In the genomic region with DNA sequence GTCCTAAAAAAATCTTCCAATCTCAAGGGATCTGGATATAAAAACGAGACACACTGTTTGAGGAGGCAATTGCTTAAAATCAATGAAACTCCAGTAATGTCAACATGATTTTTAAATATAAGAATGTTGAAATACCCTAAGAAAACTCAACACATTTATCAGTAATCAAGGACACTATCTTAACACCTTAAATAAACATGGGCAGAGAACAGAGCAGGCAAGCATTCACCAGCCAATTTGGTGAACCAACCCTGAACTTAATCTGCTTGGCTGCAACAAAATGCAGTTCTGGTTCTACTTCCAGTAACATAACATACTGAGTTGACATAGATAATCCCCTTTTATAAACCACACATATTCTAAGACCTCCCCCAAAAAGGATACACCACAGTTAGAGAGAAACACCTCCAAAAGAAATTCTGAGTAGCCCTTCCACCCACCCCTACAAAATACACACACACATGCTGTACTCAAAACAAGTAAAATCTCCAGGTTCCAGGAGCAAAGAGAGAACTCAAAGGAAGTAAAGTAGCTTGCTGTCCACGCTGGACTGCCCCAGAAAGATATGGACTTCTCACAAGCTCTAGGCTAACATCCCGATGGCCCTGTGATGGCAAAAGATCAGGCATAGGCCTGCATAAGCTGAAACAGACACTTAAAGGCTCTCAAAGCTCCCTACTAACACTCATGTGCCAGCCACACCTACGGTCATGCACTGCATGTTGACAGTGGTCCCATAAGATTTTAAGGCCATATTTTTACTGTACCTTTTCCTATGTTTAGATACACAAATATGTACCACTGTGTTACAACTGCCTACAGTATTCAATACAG, we compare ENCODE assay signal across 14 cellular contexts. TPM values are rescaled to one million over a fixed set of nuclear protein-coding genes. Genes with fewer than 3 reads are reported as not detected.
DNase-seq lines count a peak whose midpoint lies in the region; ATAC-seq and TF ChIP-seq lines count a peak whose summit lies in the region.
"Had no signal": no experiment of that assay in that cellular context is flagged by ENCODE, and none has a peak within 500 bp of the region (broad histone marks: within the 10 kb centered on the region; RNA-seq: fewer than 3 reads in every experiment).

No MANE protein-coding gene starts in this region.

- WGBS in hepatocyte (ENCODE audit: low lambda C conversion rate, missing lambda C conversion rate): 52% methylated on average over 4 of the region's 4 CpGs
- 67 to 79% (median 73%) methylated on average over 4 of the region's 4 CpGs for WGBS in adrenal gland, 4 donors

- peak overlapping the region; percentile 3 for H3K27ac Mint-ChIP-seq in activated CD4-positive, alpha-beta T cell treated with anti-CD3 and anti-CD28 coated beads for 36 hours
- peak overlapping the region; percentile 3 for H3K27ac Mint-ChIP-seq in progenitor cell of endocrine pancreas

- no peaks in the 10 kb centered on the region for H3K9me3 ChIP-seq in PC-3 (ENCODE audit: low read length)
- H3K9me3 ChIP-seq in hepatocyte (ENCODE audit: low read depth): no peaks in the 10 kb centered on the region
- no peaks in the 10 kb centered on the region for H3K9me3 ChIP-seq in adrenal gland (replicated peaks in 1 of 3)

- CTCF ChIA-PET in activated CD4-positive, alpha-beta T cell treated with anti-CD3 and anti-CD28 coated beads for 36 hours (lab: Charles Lee): interaction anchor here (0.6 to 1.8 kb wide), 3 partner anchors 9 to 65 kb away, joined by 3 to 7 read pairs (median 3); no protein-coding TSS in a partner anchor
- CTCF ChIA-PET in PC-3 (lab: Charles Lee): no interaction called here

- no peaks in the 10 kb centered on the region for H3K27me3 Mint-ChIP-seq in activated CD4-positive, alpha-beta T cell treated with anti-CD3 and anti-CD28 coated beads for 36 hours
- H3K27me3 Mint-ChIP-seq in progenitor cell of endocrine pancreas: no peaks in the 10 kb centered on the region

- POLR2A ChIA-PET in activated CD4-positive, alpha-beta T cell treated with anti-CD3 and anti-CD28 coated beads for 36 hours (lab: Charles Lee): no interaction called here
- POLR2A ChIA-PET in PC-3 (lab: Charles Lee; ENCODE audit: unreplicated experiment): no interaction called here

- H3K27me3 ChIP-seq in PC-3 (ENCODE audit: low read length) (no peaks in the 10 kb centered on the region), hepatocyte (no peaks in the 10 kb centered on the region), adrenal gland (no peaks in the 10 kb centered on the region)

- H3K79me2 ChIP-seq in PC-3 (ENCODE audit: low read length): peaks cover 18% of the 10 kb centered on the region
- peaks cover 63% of the 10 kb centered on the region for H3K79me2 ChIP-seq in hepatocyte

- TF ChIP-seq CTCF in PC-3 (conservative IDR thresholded peaks at IDR 0.05; ENCODE audit: low read depth, low read length): no peak
- TF ChIP-seq CTCF in hepatocyte (IDR thresholded peaks at IDR 0.05; ENCODE audit: poor library complexity): no peak
- TF ChIP-seq CTCF in progenitor cell of endocrine pancreas (IDR thresholded peaks at IDR 0.05; ENCODE audit: unreplicated experiment): no peak
- no peak for TF ChIP-seq CTCF in adrenal gland (IDR thresholded peaks at IDR 0.05)

- BruUV-seq in PC-3 (replicated peaks; lab: Mats Ljungman, UMichigan): no TSS peak

- H3K36me3 ChIP-seq in PC-3 (ENCODE audit: low read depth, low read length) (peaks cover 17% of the 10 kb centered on the region; the same call in 1 of the 2 replicates), hepatocyte (replicated peaks; ENCODE audit: insufficient read depth, low read depth) (no peaks in the 10 kb centered on the region), adrenal gland (replicated peaks in 1 of 2) (peaks cover 0 to 7% of the 10 kb centered on the region in 2 donors)

- H3K4me1 Mint-ChIP-seq in activated CD4-positive, alpha-beta T cell treated with anti-CD3 and anti-CD28 coated beads for 36 hours: peaks cover 39% of the 10 kb centered on the region
- peaks cover 22% of the 10 kb centered on the region for H3K4me1 Mint-ChIP-seq in progenitor cell of endocrine pancreas (ENCODE audit: low read depth)

- H3K9me3 Mint-ChIP-seq in activated CD4-positive, alpha-beta T cell treated with anti-CD3 and anti-CD28 coated beads for 36 hours (ENCODE audit: low read depth): no peaks in the 10 kb centered on the region
- no peaks in the 10 kb centered on the region for H3K9me3 Mint-ChIP-seq in progenitor cell of endocrine pancreas (ENCODE audit: low read depth)

- H4K20me1 ChIP-seq in PC-3 (ENCODE audit: low read length): peaks cover 8% of the 10 kb centered on the region; the same call in 1 of the 2 replicates
- H4K20me1 ChIP-seq in hepatocyte (ENCODE audit: insufficient read depth, poor library complexity, severe bottlenecking): peaks cover 26% of the 10 kb centered on the region

- H3K4me3 ChIP-seq in PC-3 (ENCODE audit: low read length): no peak overlapping the region
- no peak overlapping the region for H3K4me3 ChIP-seq in hepatocyte
- H3K4me3 ChIP-seq in adrenal gland: no peak overlapping the region

- DNase-seq in activated CD4-positive, alpha-beta T cell treated with anti-CD3 and anti-CD28 coated beads for 36 hours: no peak
- DNase-seq in activated CD4-positive, alpha-beta T cell treated with anti-CD3 and anti-CD28 coated beads, Interleukin-2, amount 50 U/mL, for 48 hours: no peak
- DNase-seq in PC-3 (no peak), hepatocyte (ENCODE audit: low spot score) (no peak), progenitor cell of endocrine pancreas (ENCODE audit: low spot score, unreplicated experiment) (no peak), adrenal gland (no peak), OCI-M2 (lab: John Stamatoyannopoulos, UW; ENCODE audit: unreplicated experiment) (no peak)
- DNase-seq: activated CD4-positive, alpha-beta T cell treated with anti-CD3 and anti-CD28 coated beads for 48 hours; islet precursor cell; NCI-H2029 treated with DMSO at 0.1 percent for 48 hours; retina; stimulated activated CD4-positive, alpha-beta T cell treated with anti-CD3 and anti-CD28 coated beads, Interleukin-2, amount 100 ng/mL, for 48 hours had no signal

- H3F3A ChIP-seq in PC-3 (ENCODE audit: low read length, unreplicated experiment): no peaks in the 10 kb centered on the region

- H3K36me3 Mint-ChIP-seq in activated CD4-positive, alpha-beta T cell treated with anti-CD3 and anti-CD28 coated beads for 36 hours (ENCODE audit: low read depth): peaks cover 41% of the 10 kb centered on the region
- peaks cover 27% of the 10 kb centered on the region for H3K36me3 Mint-ChIP-seq in progenitor cell of endocrine pancreas (ENCODE audit: insufficient read depth)

- intact Hi-C loops in activated CD4-positive, alpha-beta T cell treated with anti-CD3 and anti-CD28 coated beads for 36 hours (cut with DNase I, micrococcal nuclease): no loop called here
- intact Hi-C loops in PC-3 (cut with micrococcal nuclease): loop anchor here (10.0 kb wide), 1 partner anchor 300 kb away; a partner anchor contains a TSS
- intact Hi-C loops in adrenal gland (cut with DNase I): no loop called here

- no peak for ATAC-seq in activated CD4-positive, alpha-beta T cell treated with anti-CD3 and anti-CD28 coated beads for 36 hours
- ATAC-seq in PC-3 (no peak), HG02798 (IDR thresholded peaks at IDR 0.05; ENCODE audit: poor library complexity, unreplicated experiment) (no peak)

- no peaks in the 10 kb centered on the region for H3K9me2 ChIP-seq in PC-3 (replicated peaks; ENCODE audit: low read length)
- H3K9me2 ChIP-seq in hepatocyte (replicated peaks; ENCODE audit: insufficient read depth): no peaks in the 10 kb centered on the region

- H3K4me3 Mint-ChIP-seq in activated CD4-positive, alpha-beta T cell treated with anti-CD3 and anti-CD28 coated beads for 36 hours: no peak overlapping the region
- peak overlapping the region; percentile 13 for H3K4me3 Mint-ChIP-seq in progenitor cell of endocrine pancreas (ENCODE audit: low read depth)

- peak overlapping the region; percentile 61 for H3K4me2 ChIP-seq in PC-3 (ENCODE audit: low read length)
- H3K4me2 ChIP-seq in hepatocyte: peak overlapping the region; percentile 19

- H3K4me1 ChIP-seq in PC-3 (ENCODE audit: insufficient read depth, low read length): peaks cover 21% of the 10 kb centered on the region
- peaks cover 20% of the 10 kb centered on the region for H3K4me1 ChIP-seq in hepatocyte (ENCODE audit: insufficient read depth)
- H3K4me1 ChIP-seq in adrenal gland (replicated peaks in 1 of 2): peaks cover 0 to 9% of the 10 kb centered on the region in 2 donors

- H3K9ac ChIP-seq in PC-3 (ENCODE audit: low read length): no peak overlapping the region

- TF ChIP-seq POLR2A in adrenal gland (IDR thresholded peaks at IDR 0.05): no peak

- no peak overlapping the region for H2AFZ ChIP-seq in PC-3 (ENCODE audit: low read length)
- no peak overlapping the region for H2AFZ ChIP-seq in hepatocyte

- no peak overlapping the region for H3K27ac ChIP-seq in PC-3 (ENCODE audit: low read length)
- H3K27ac ChIP-seq in hepatocyte: peak overlapping the region; percentile 33
- H3K27ac ChIP-seq in adrenal gland: peak overlapping the region in 1 of 5 donors; percentile 29
- H3K27ac ChIP-seq: RWPE1 had no signal

RNA-seq across cellular contexts. Expression of a gene that starts 30.5 kb away (rescaled TPM):
- 10 to 100 TPM; 46.6 to 56.2 TPM for total RNA-seq in activated CD4-positive, alpha-beta T cell treated with anti-CD3 and anti-CD28 coated beads for 36 hours
- total RNA-seq in PC-3 (2014; rRNA removed) (24.6 and 32.0 TPM in 2 replicates), hepatocyte (53.0 and 57.8 TPM in 2 replicates), progenitor cell of endocrine pancreas (57.9 and 59.2 TPM in 2 replicates), adrenal gland (10 to 100 TPM; 20.5 to 38.5 (median 31.2) TPM)
- polyA plus RNA-seq in hepatocyte (27.5 and 31.6 TPM in 2 replicates), adrenal gland (10 to 100 TPM in 1 of 3 donors, 1 to 10 TPM in 2; 6.0 to 21.3 (median 6.9) TPM)
